ENCODE assay signal across 8 cellular contexts in the genomic region with DNA sequence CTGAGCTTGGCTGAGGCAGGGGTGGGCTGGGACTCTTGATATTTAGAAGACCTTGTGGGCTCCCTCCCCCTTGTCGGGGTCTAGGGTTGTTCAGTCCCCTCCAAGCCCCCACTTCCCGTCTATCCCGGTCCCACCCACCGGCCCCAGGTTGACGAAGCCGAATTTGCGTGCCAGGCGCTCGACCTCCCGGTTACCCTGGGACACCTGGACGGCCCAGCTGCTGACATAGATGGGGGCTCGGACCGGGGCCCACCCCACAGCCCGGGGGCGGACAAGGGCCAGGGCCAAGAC. TPM values are rescaled to one million over a fixed set of nuclear protein-coding genes. Genes with fewer than 3 reads are reported as not detected.
DNase-seq lines count a peak whose midpoint lies in the region; ATAC-seq and TF ChIP-seq lines count a peak whose summit lies in the region.

No MANE protein-coding gene starts in this region.

- no peaks in the 10 kb centered on the region for H3K9me3 ChIP-seq in left lung
- H3K9me3 ChIP-seq in testis, result no peaks in the 10 kb centered on the region

- peak overlapping the region; percentile 56 for H3K27ac ChIP-seq in adipose tissue (ENCODE audit: low read depth, low read length)
- peak overlapping the region; percentile 36 to 71 for H3K27ac ChIP-seq in left lung
- H3K27ac ChIP-seq in testis, result peak overlapping the region; percentile 32 to 85

- no peaks in the 10 kb centered on the region for H3K36me3 ChIP-seq in left lung
- no peaks in the 10 kb centered on the region for H3K36me3 ChIP-seq in testis (ENCODE audit: low read depth, missing control alignments)

- peaks cover 5 to 18% of the 10 kb centered on the region in 2 donors for H3K4me1 ChIP-seq in left lung
- H3K4me1 ChIP-seq in testis, result peaks cover 17% of the 10 kb centered on the region

- H3K36me3 Mint-ChIP-seq in activated CD8-positive, alpha-beta memory T cell treated with anti-CD3 and anti-CD28 coated beads, Interleukin-2, amount 10 ng/mL, durations not matched to agents 7 days and 5 days, result no peaks in the 10 kb centered on the region

- 0 to 1% (median 0%) methylated on average over 15 of the region's 15 CpGs for WGBS in adipose tissue, 3 donors
- WGBS in testis, 2 donors, result 2% methylated on average over 13 of the region's 15 CpGs; no CpG with 5 or more reads in 1 of the 2 donors

- intact Hi-C loops in left lung (cut with DNase I), result no loop called here
- intact Hi-C loops in testis (cut with DNase I; ENCODE audit: low total_unique reads), result no loop called here
- intact Hi-C loops in left colon (cut with DNase I, micrococcal nuclease), result no loop called here

- H3K4me3 Mint-ChIP-seq in activated CD8-positive, alpha-beta memory T cell treated with anti-CD3 and anti-CD28 coated beads, Interleukin-2, amount 10 ng/mL, durations not matched to agents 7 days and 5 days, result peak overlapping the region; percentile 54

- H3K27me3 Mint-ChIP-seq in activated CD8-positive, alpha-beta memory T cell treated with anti-CD3 and anti-CD28 coated beads, Interleukin-2, amount 10 ng/mL, durations not matched to agents 7 days and 5 days, result peaks cover 9% of the 10 kb centered on the region

- ATAC-seq in activated CD8-positive, alpha-beta memory T cell treated with anti-CD3 and anti-CD28 coated beads, Interleukin-2, amount 10 ng/mL, durations not matched to agents 7 days and 5 days, result no peak
- ATAC-seq in left lung (no peak), left colon (no peak), GM19035 (IDR thresholded peaks at IDR 0.05; ENCODE audit: unreplicated experiment) (no peak)

- H3K27me3 ChIP-seq in left lung, result peaks cover 0 to 36% of the 10 kb centered on the region in 2 donors
- H3K27me3 ChIP-seq in testis, result no peaks in the 10 kb centered on the region

- H3K9me3 Mint-ChIP-seq in activated CD8-positive, alpha-beta memory T cell treated with anti-CD3 and anti-CD28 coated beads, Interleukin-2, amount 10 ng/mL, durations not matched to agents 7 days and 5 days (ENCODE audit: low read depth), result no peaks in the 10 kb centered on the region

- no peak for TF ChIP-seq CTCF in left lung (IDR thresholded peaks at IDR 0.05)
- no peak for TF ChIP-seq CTCF in testis (IDR thresholded peaks at IDR 0.05)

- peak overlapping the region; percentile 19 for H3K27ac Mint-ChIP-seq in activated CD8-positive, alpha-beta memory T cell treated with anti-CD3 and anti-CD28 coated beads, Interleukin-2, amount 10 ng/mL, durations not matched to agents 7 days and 5 days

- no peak for DNase-seq in activated CD8-positive, alpha-beta memory T cell treated with anti-CD3 and anti-CD28 coated beads, Interleukin-2, amount 10 ng/mL, durations not matched to agents 7 days and 5 days
- DNase-seq in activated CD8-positive, alpha-beta memory T cell treated with anti-CD3 and anti-CD28 coated beads, Interleukin-2, amount 50 U/mL, for 48 hours, result no peak
- no peak for DNase-seq in left lung
- no peak for DNase-seq in testis
- DNase-seq in left colon, result no peak
- no peak for DNase-seq in stimulated activated CD4-positive, alpha-beta T cell treated with anti-CD3 and anti-CD28 coated beads, Interleukin-12 subunit alpha, Interleukin-12 subunit beta, amount 100 ng/mL, for 4 hours

- H3K4me3 ChIP-seq in left lung (peak overlapping the region; percentile 43 to 53), testis (peak overlapping the region; percentile 27 to 71)

- peaks cover 13% of the 10 kb centered on the region for H3K4me1 Mint-ChIP-seq in activated CD8-positive, alpha-beta memory T cell treated with anti-CD3 and anti-CD28 coated beads, Interleukin-2, amount 10 ng/mL, durations not matched to agents 7 days and 5 days

- CTCF ChIA-PET in activated CD8-positive, alpha-beta memory T cell treated with anti-CD3 and anti-CD28 coated beads, Interleukin-2, amount 10 ng/mL, durations not matched to agents 7 days and 5 days (lab: Charles Lee), result interaction anchor here (1.3 to 2.5 kb wide), 3 partner anchors 10 to 56 kb away, joined by 3 to 8 read pairs (median 3); no protein-coding TSS in a partner anchor

- no peak for TF ChIP-seq POLR2A in testis (IDR thresholded peaks at IDR 0.05)

RNA-seq across cellular contexts. Expression of a gene that starts 0.2 kb away (rescaled TPM):
- 1 to 10 TPM; 1.5 to 4.4 TPM for total RNA-seq in activated CD8-positive, alpha-beta memory T cell treated with anti-CD3 and anti-CD28 coated beads, Interleukin-2, amount 10 ng/mL, durations not matched to agents 7 days and 5 days
- polyA plus RNA-seq in adipose tissue, result 1 to 10 TPM; 1.2 to 3.5 (median 2.4) TPM
- total RNA-seq in left lung, result 1 to 10 TPM; 1.9 to 3.2 TPM
- 100 to 1,000 TPM; 108 to 203 TPM for total RNA-seq in testis
- polyA plus RNA-seq in testis (ENCODE audit: insufficient read depth, low read depth, low replicate concordance), result 179 TPM
- total RNA-seq in left colon, result 1 to 10 TPM; 3.2 to 4.6 TPM

RNA-seq across cellular contexts. Expression of a gene that starts 1.0 kb away (rescaled TPM):
- total RNA-seq in activated CD8-positive, alpha-beta memory T cell treated with anti-CD3 and anti-CD28 coated beads, Interleukin-2, amount 10 ng/mL, durations not matched to agents 7 days and 5 days, result 1 to 10 TPM; 1.0 to 1.3 TPM
- polyA plus RNA-seq in adipose tissue, result 10 to 100 TPM in 2 of 3 donors, 1 to 10 TPM in 1; 5.5 to 30.5 (median 12.5) TPM
- total RNA-seq in left lung, result 1 to 10 TPM; 1.6 to 2.0 TPM
- 100 to 1,000 TPM; 429 to 454 TPM for total RNA-seq in testis
- polyA plus RNA-seq in testis (ENCODE audit: insufficient read depth, low read depth, low replicate concordance), result 386 TPM
- 1 to 10 TPM; 3.5 to 4.1 TPM for total RNA-seq in left colon

RNA-seq across cellular contexts. Expression of a gene that starts 10.9 kb away (rescaled TPM):
- 10 to 100 TPM; 43.3 to 48.9 TPM for total RNA-seq in activated CD8-positive, alpha-beta memory T cell treated with anti-CD3 and anti-CD28 coated beads, Interleukin-2, amount 10 ng/mL, durations not matched to agents 7 days and 5 days
- 10 to 100 TPM; 16.5 to 28.6 (median 24.3) TPM for polyA plus RNA-seq in adipose tissue
- total RNA-seq in left lung, result 10 to 100 TPM; 31.1 to 32.2 TPM
- total RNA-seq in testis, result 10 to 100 TPM; 55.4 to 72.5 TPM
- 39.3 TPM for polyA plus RNA-seq in testis (ENCODE audit: insufficient read depth, low read depth, low replicate concordance)
- total RNA-seq in left colon, result 10 to 100 TPM; 34.2 to 35.7 TPM

RNA-seq across cellular contexts. Expression of a gene that starts 22.9 kb away (rescaled TPM):
- 1 to 10 TPM in 1 of 2 experiments, under 1 TPM in 1; 0.91 to 1.2 TPM for total RNA-seq in activated CD8-positive, alpha-beta memory T cell treated with anti-CD3 and anti-CD28 coated beads, Interleukin-2, amount 10 ng/mL, durations not matched to agents 7 days and 5 days
- under 1 TPM; 0.55 to 0.90 (median 0.89) TPM for polyA plus RNA-seq in adipose tissue
- total RNA-seq in left lung, result 1 to 10 TPM; 3.0 to 5.3 TPM
- 10 to 100 TPM; 10.7 to 17.9 TPM for total RNA-seq in testis
- polyA plus RNA-seq in testis (ENCODE audit: insufficient read depth, low read depth, low replicate concordance), result 7.2 TPM
- 1 to 10 TPM; 2.0 to 5.4 TPM for total RNA-seq in left colon

RNA-seq across cellular contexts. Expression of a gene that starts 33.9 kb away (rescaled TPM):
- total RNA-seq in activated CD8-positive, alpha-beta memory T cell treated with anti-CD3 and anti-CD28 coated beads, Interleukin-2, amount 10 ng/mL, durations not matched to agents 7 days and 5 days, result not detected
- polyA plus RNA-seq in adipose tissue (under 1 TPM in 1 of 3 donors, not detected in 2; 0.07 TPM), testis (ENCODE audit: insufficient read depth, low read depth, low replicate concordance) (2.4 TPM)
- total RNA-seq in left lung (not detected), testis (10 to 100 TPM; 13.4 to 31.5 TPM), left colon (not detected)

Comparison
In these comparisons a context has a peak if more than half of its experiments do, and no peak if none do; other contexts are left out.
1. RNA of a gene that starts 0.2 kb away (total RNA-seq): 108 to 203 TPM in testis; 3.2 to 4.6 TPM in left colon, 1.5 to 4.4 TPM in activated CD8-positive, alpha-beta memory T cell treated with anti-CD3 and anti-CD28 coated beads, Interleukin-2, amount 10 ng/mL, durations not matched to agents 7 days and 5 days and 1.9 to 3.2 TPM in left lung; every median in the first group is over 10 times any median in the second.
2. RNA of a gene that starts 1.0 kb away (total RNA-seq): 429 to 454 TPM in testis; 3.5 to 4.1 TPM in left colon, 1.6 to 2.0 TPM in left lung and 1.0 to 1.3 TPM in activated CD8-positive, alpha-beta memory T cell treated with anti-CD3 and anti-CD28 coated beads, Interleukin-2, amount 10 ng/mL, durations not matched to agents 7 days and 5 days; every median in the first group is over 10 times any median in the second.
3. Peak in every context shown above with its lines, with median percentiles within 50 percentile points of each other: H3K27ac ChIP-seq.